ENCODE assay signal across 10 cellular contexts in the genomic region with DNA sequence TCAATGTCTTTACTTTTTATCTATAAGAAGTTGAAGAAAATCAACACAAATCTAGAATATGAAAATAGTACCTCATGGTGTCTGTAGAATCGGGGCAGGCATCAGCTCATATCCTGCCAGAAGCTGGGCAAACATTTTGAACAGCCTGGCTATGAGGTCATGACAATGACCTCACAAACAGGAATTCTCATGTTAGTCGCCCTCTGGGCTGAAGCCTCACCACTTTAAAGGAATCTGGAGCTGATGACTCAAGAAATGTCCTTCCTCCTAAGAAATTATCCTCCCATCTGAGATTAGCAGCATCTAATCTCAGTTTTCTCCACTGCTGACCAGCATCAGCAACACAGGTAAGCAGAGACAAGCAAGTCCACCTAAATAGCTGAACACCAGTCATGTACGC. TPM values are rescaled to one million over a fixed set of nuclear protein-coding genes. Genes with fewer than 3 reads are reported as not detected.
DNase-seq lines count a peak whose midpoint lies in the region; ATAC-seq and TF ChIP-seq lines count a peak whose summit lies in the region.
"Had no signal": no experiment of that assay in that cellular context is flagged by ENCODE, and none has a peak within 500 bp of the region (broad histone marks: within the 10 kb centered on the region; RNA-seq: fewer than 3 reads in every experiment).

No MANE protein-coding gene starts in this region.

- DNase-seq in AG10803 (ENCODE audit: low read depth) (peak; percentile 75), LHCN-M2 (ENCODE audit: low read depth) (peak; percentile 69), epithelial cell of esophagus (ENCODE audit: low read depth) (peak; percentile 85), omental fat pad (ENCODE audit: low spot score) (no peak), globus pallidus (ENCODE audit: low spot score) (no peak), epidermal melanocyte (ENCODE audit: insufficient read length, low spot score) (no peak), SK-N-DZ (ENCODE audit: low spot score) (no peak)
- DNase-seq in stimulated activated CD4-positive, alpha-beta T cell treated with anti-CD3 and anti-CD28 coated beads, Interleukin-2, amount 100 ng/mL, for 24 hours = no peak
- DNase-seq: GDM1, NCI-H2029 had no signal

- peak; percentile 39 for ATAC-seq in omental fat pad (ENCODE audit: low FRiP score)

- no peak overlapping the region for H3K4me3 ChIP-seq in AG10803 (ENCODE audit: low read length)
- H3K4me3 ChIP-seq in epithelial cell of esophagus (ENCODE audit: low read length) = no peak overlapping the region

- TF ChIP-seq CTCF in AG10803 (conservative IDR thresholded peaks at IDR 0.05; ENCODE audit: low read length) = no peak
- TF ChIP-seq CTCF in epithelial cell of esophagus (IDR thresholded peaks at IDR 0.05; ENCODE audit: insufficient read depth, low read depth, low read length, missing control alignments) = no peak
- no peak for TF ChIP-seq CTCF in omental fat pad (IDR thresholded peaks at IDR 0.05)

RNA-seq across cellular contexts. Expression of a gene that starts 27.1 kb away (rescaled TPM):
- total RNA-seq in LHCN-M2 (2014; rRNA removed) (35.1 and 38.3 TPM in 2 replicates), omental fat pad (100 to 1,000 TPM in 1 of 4 donors, 10 to 100 TPM in 3; 72.8 to 189 (median 91.7) TPM)
- 14.6 TPM for polyA plus RNA-seq in LHCN-M2 (2012)
- polyA plus RNA-seq in SK-N-DZ (2014; cell fraction: cytosol; rRNA removed) = 20.4 and 23.6 TPM in 2 replicates
- polyA plus RNA-seq in SK-N-DZ (2014; cell fraction: nucleus; rRNA removed) = 26.2 and 34.2 TPM in 2 replicates

Comparison
In these comparisons a context has a peak if more than half of its experiments do, and no peak if none do; other contexts are left out.
1. DNase-seq: peak in AG10803 (single experiment), LHCN-M2 (single experiment) and epithelial cell of esophagus (single experiment); none in omental fat pad (single experiment), globus pallidus (single experiment), epidermal melanocyte (single experiment), stimulated activated CD4-positive, alpha-beta T cell treated with anti-CD3 and anti-CD28 coated beads, Interleukin-2, amount 100 ng/mL, for 24 hours (0 of 2) and SK-N-DZ (single experiment).